In genomic region chr15:74041311-74041756, GRCh38 we compare ENCODE assay signal across 18 cellular contexts. TPM values are rescaled to one million over a fixed set of nuclear protein-coding genes. Genes with fewer than 3 reads are reported as not detected.
DNase-seq lines count a peak whose midpoint lies in the region.
"Had no signal": no experiment of that assay in that cellular context is flagged by ENCODE, and none has a peak within 500 bp of the region (broad histone marks: within the 10 kb centered on the region; RNA-seq: fewer than 3 reads in every experiment).

No MANE protein-coding gene starts in this region.

- H3K9ac ChIP-seq in adipocyte (ENCODE audit: low read length) = peak overlapping the region; percentile 65

- intact Hi-C loops in activated CD4-positive, alpha-beta T cell treated with anti-CD3 and anti-CD28 coated beads, Interleukin-2, amount 10 ng/mL, durations not matched to agents 24 days and 14 days (cut with micrococcal nuclease) = no loop called here

- H3K4me1 ChIP-seq in adipocyte (ENCODE audit: control insufficient read depth, insufficient read depth, low read length) = peaks cover 48% of the 10 kb centered on the region

- H3K27me3 Mint-ChIP-seq in activated CD4-positive, alpha-beta T cell treated with anti-CD3 and anti-CD28 coated beads, Interleukin-2, amount 10 ng/mL, durations not matched to agents 24 days and 14 days = no peaks in the 10 kb centered on the region
- H3K27me3 Mint-ChIP-seq: activated CD4-positive, alpha-beta memory T cell treated with anti-CD3 and anti-CD28 coated beads for 36 hours had no signal

- no peaks in the 10 kb centered on the region for H3K9me3 ChIP-seq in adipocyte (ENCODE audit: control insufficient read depth, low read length)
- H3K9me3 ChIP-seq: neutrophil had no signal

- H3K27me3 ChIP-seq in adipocyte (replicated peaks; ENCODE audit: control insufficient read depth, insufficient read depth, low read length) = no peaks in the 10 kb centered on the region
- H3K27me3 ChIP-seq: neutrophil had no signal

- peak overlapping the region; percentile 22 for H3K4me3 ChIP-seq in adipocyte (ENCODE audit: low read length)
- no peak overlapping the region for H3K4me3 ChIP-seq in skin epidermis

- DNase-seq in AG20443 (ENCODE audit: low spot score) (peak; percentile 26), adipocyte (ENCODE audit: low read depth) (no peak), left kidney (ENCODE audit: low read depth, low spot score) (peak; percentile 60), cortex of kidney (lab: John Stamatoyannopoulos, UW) (no peak), NCI-H524 treated with DMSO at 0.1 percent for 48 hours (lab: John Stamatoyannopoulos, UW) (no peak), glomerular visceral epithelial cell (ENCODE audit: extremely low spot score) (no peak)
- no peak for DNase-seq in activated CD4-positive, alpha-beta T cell treated with anti-CD3 and anti-CD28 coated beads, Interleukin-2, amount 10 ng/mL, durations not matched to agents 24 days and 14 days
- DNase-seq: activated CD4-positive, alpha-beta memory T cell treated with anti-CD3 and anti-CD28 coated beads for 36 hours; activated gamma-delta T cell treated with Interleukin-2 at 50 U/mL for 16 hours; hippocampal formation; NCI-H2107 had no signal

- H3K27ac ChIP-seq in skin epidermis = peak overlapping the region in 20 of 21 experiments; percentile 24 to 92 (median 80)
- H3K27ac ChIP-seq: C4-2B, neutrophil had no signal

- peaks cover under 1% of the 10 kb centered on the region for H3K4me1 Mint-ChIP-seq in activated CD4-positive, alpha-beta T cell treated with anti-CD3 and anti-CD28 coated beads, Interleukin-2, amount 10 ng/mL, durations not matched to agents 24 days and 14 days

- no peak overlapping the region for H3K27ac Mint-ChIP-seq in activated CD4-positive, alpha-beta T cell treated with anti-CD3 and anti-CD28 coated beads, Interleukin-2, amount 10 ng/mL, durations not matched to agents 24 days and 14 days
- H3K27ac Mint-ChIP-seq: activated CD4-positive, alpha-beta memory T cell treated with anti-CD3 and anti-CD28 coated beads for 36 hours had no signal

- peaks cover 14% of the 10 kb centered on the region for H3K36me3 ChIP-seq in adipocyte (ENCODE audit: control insufficient read depth, insufficient read depth, low read length, severe bottlenecking)

- no peak overlapping the region for H3K4me3 Mint-ChIP-seq in activated CD4-positive, alpha-beta T cell treated with anti-CD3 and anti-CD28 coated beads, Interleukin-2, amount 10 ng/mL, durations not matched to agents 24 days and 14 days
- H3K4me3 Mint-ChIP-seq: activated CD4-positive, alpha-beta memory T cell treated with anti-CD3 and anti-CD28 coated beads for 36 hours had no signal

- H3K9me3 Mint-ChIP-seq in activated CD4-positive, alpha-beta T cell treated with anti-CD3 and anti-CD28 coated beads, Interleukin-2, amount 10 ng/mL, durations not matched to agents 24 days and 14 days = no peaks in the 10 kb centered on the region
- H3K9me3 Mint-ChIP-seq: activated CD4-positive, alpha-beta memory T cell treated with anti-CD3 and anti-CD28 coated beads for 36 hours had no signal

- H3K36me3 Mint-ChIP-seq in activated CD4-positive, alpha-beta T cell treated with anti-CD3 and anti-CD28 coated beads, Interleukin-2, amount 10 ng/mL, durations not matched to agents 24 days and 14 days (ENCODE audit: low read depth) = peaks cover 34% of the 10 kb centered on the region

RNA-seq across cellular contexts. Expression of gene GOLGA6A, which starts 41.0 kb away (rescaled TPM):
- not detected in 2 replicates for total RNA-seq in activated CD4-positive, alpha-beta T cell treated with anti-CD3 and anti-CD28 coated beads, Interleukin-2, amount 10 ng/mL, durations not matched to agents 24 days and 14 days
- total RNA-seq: activated CD4-positive, alpha-beta memory T cell treated with anti-CD3 and anti-CD28 coated beads for 36 hours; endothelial cell of umbilical vein; M059J; SK-MEL-5; ureter had no signal

RNA-seq across cellular contexts. Expression of gene PML, which starts 46.8 kb away (rescaled TPM):
- 61.3 and 64.2 TPM in 2 replicates for total RNA-seq in activated CD4-positive, alpha-beta T cell treated with anti-CD3 and anti-CD28 coated beads, Interleukin-2, amount 10 ng/mL, durations not matched to agents 24 days and 14 days

RNA-seq across cellular contexts. Expression of gene STOML1, which starts 49.2 kb away (rescaled TPM):
- 10.3 and 10.6 TPM in 2 replicates for total RNA-seq in activated CD4-positive, alpha-beta T cell treated with anti-CD3 and anti-CD28 coated beads, Interleukin-2, amount 10 ng/mL, durations not matched to agents 24 days and 14 days

Comparison
In these comparisons a context has a peak if more than half of its experiments do, and no peak if none do; other contexts are left out.
1. DNase-seq: peak in AG20443 (single experiment) and left kidney (single experiment); none in adipocyte (single experiment), cortex of kidney (single experiment), NCI-H524 treated with DMSO at 0.1 percent for 48 hours (single experiment), glomerular visceral epithelial cell (single experiment) and activated CD4-positive, alpha-beta T cell treated with anti-CD3 and anti-CD28 coated beads, Interleukin-2, amount 10 ng/mL, durations not matched to agents 24 days and 14 days (single experiment).